Comparison of ENCODE assay signal across 3 cellular contexts in genomic region chr6:38187285-38187684, GRCh38.
TF ChIP-seq lines count a peak whose summit lies in the region.

No MANE protein-coding gene starts in this region.

TF ChIP-seq in SK-N-SH, 30 proteins besides CTCF, POLR2A, EP300 and RAD21 (continued from another document):
- TF ChIP-seq, protein P1, sequence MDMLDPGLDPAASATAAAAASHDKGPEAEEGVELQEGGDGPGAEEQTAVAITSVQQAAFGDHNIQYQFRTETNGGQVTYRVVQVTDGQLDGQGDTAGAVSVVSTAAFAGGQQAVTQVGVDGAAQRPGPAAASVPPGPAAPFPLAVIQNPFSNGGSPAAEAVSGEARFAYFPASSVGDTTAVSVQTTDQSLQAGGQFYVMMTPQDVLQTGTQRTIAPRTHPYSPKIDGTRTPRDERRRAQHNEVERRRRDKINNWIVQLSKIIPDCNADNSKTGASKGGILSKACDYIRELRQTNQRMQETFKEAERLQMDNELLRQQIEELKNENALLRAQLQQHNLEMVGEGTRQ (IDR thresholded peaks at IDR 0.05; ENCODE audit: borderline replicate concordance, low read depth, low read length), result no peak

TF ChIP-seq in SK-N-SH treated with all-trans-retinoic acid at 6 μM for 48 hours, 23 proteins besides CTCF, POLR2A, EP300 and RAD21 (continued from another document):
- TF ChIP-seq ZFP3 (CRISPR knock-in tag; IDR thresholded peaks at IDR 0.05), result no peak
- no peak for TF ChIP-seq ZNF8 (CRISPR knock-in tag; IDR thresholded peaks at IDR 0.05)
- TF ChIP-seq, protein P2, sequence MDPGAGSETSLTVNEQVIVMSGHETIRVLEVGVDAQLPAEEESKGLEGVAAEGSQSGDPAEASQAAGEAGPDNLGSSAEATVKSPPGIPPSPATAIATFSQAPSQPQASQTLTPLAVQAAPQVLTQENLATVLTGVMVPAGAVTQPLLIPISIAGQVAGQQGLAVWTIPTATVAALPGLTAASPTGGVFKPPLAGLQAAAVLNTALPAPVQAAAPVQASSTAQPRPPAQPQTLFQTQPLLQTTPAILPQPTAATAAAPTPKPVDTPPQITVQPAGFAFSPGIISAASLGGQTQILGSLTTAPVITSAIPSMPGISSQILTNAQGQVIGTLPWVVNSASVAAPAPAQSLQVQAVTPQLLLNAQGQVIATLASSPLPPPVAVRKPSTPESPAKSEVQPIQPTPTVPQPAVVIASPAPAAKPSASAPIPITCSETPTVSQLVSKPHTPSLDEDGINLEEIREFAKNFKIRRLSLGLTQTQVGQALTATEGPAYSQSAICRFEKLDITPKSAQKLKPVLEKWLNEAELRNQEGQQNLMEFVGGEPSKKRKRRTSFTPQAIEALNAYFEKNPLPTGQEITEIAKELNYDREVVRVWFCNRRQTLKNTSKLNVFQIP (CRISPR knock-in tag; IDR thresholded peaks at IDR 0.05; ENCODE audit: borderline replicate concordance, low read depth), result no peak
- TF ChIP-seq CREB5 (CRISPR knock-in tag; IDR thresholded peaks at IDR 0.05; ENCODE audit: low read depth), result no peak
- no peak for TF ChIP-seq CSRNP3 (CRISPR knock-in tag; IDR thresholded peaks at IDR 0.05)
- TF ChIP-seq ARNTL (CRISPR knock-in tag; IDR thresholded peaks at IDR 0.05; ENCODE audit: borderline replicate concordance, low read depth), result no peak
- TF ChIP-seq ZNF70 (CRISPR knock-in tag; IDR thresholded peaks at IDR 0.05), result no peak
- TF ChIP-seq SNAI2 (CRISPR knock-in tag; IDR thresholded peaks at IDR 0.05), result no peak
- TF ChIP-seq BACH2 (CRISPR knock-in tag; IDR thresholded peaks at IDR 0.05; ENCODE audit: borderline replicate concordance), result no peak
- no peak for TF ChIP-seq ISL1 (CRISPR knock-in tag; IDR thresholded peaks at IDR 0.05)
- no peak for TF ChIP-seq PATZ1 (CRISPR knock-in tag; IDR thresholded peaks at IDR 0.05; ENCODE audit: borderline replicate concordance)
- TF ChIP-seq RARB (CRISPR knock-in tag; IDR thresholded peaks at IDR 0.05), result no peak
- TF ChIP-seq, protein P3, sequence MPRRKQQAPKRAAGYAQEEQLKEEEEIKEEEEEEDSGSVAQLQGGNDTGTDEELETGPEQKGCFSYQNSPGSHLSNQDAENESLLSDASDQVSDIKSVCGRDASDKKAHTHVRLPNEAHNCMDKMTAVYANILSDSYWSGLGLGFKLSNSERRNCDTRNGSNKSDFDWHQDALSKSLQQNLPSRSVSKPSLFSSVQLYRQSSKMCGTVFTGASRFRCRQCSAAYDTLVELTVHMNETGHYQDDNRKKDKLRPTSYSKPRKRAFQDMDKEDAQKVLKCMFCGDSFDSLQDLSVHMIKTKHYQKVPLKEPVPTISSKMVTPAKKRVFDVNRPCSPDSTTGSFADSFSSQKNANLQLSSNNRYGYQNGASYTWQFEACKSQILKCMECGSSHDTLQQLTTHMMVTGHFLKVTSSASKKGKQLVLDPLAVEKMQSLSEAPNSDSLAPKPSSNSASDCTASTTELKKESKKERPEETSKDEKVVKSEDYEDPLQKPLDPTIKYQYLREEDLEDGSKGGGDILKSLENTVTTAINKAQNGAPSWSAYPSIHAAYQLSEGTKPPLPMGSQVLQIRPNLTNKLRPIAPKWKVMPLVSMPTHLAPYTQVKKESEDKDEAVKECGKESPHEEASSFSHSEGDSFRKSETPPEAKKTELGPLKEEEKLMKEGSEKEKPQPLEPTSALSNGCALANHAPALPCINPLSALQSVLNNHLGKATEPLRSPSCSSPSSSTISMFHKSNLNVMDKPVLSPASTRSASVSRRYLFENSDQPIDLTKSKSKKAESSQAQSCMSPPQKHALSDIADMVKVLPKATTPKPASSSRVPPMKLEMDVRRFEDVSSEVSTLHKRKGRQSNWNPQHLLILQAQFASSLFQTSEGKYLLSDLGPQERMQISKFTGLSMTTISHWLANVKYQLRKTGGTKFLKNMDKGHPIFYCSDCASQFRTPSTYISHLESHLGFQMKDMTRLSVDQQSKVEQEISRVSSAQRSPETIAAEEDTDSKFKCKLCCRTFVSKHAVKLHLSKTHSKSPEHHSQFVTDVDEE (CRISPR knock-in tag; IDR thresholded peaks at IDR 0.05), result no peak
- TF ChIP-seq OSR1 (CRISPR knock-in tag; IDR thresholded peaks at IDR 0.05), result no peak
- TF ChIP-seq ZC3H10 (CRISPR knock-in tag; IDR thresholded peaks at IDR 0.05), result no peak

TF ChIP-seq in K562, 482 proteins besides CTCF, POLR2A, EP300 and RAD21 (continued from another document):
- 0 out of 2 replicates have a peak, but pooled peaks have one; percentile 14 for TF ChIP-seq BHLHE40 (IDR thresholded peaks at IDR 0.05; ENCODE audit: low read length)
